8 cellular contexts compared by ENCODE assay signal in the genomic region with DNA sequence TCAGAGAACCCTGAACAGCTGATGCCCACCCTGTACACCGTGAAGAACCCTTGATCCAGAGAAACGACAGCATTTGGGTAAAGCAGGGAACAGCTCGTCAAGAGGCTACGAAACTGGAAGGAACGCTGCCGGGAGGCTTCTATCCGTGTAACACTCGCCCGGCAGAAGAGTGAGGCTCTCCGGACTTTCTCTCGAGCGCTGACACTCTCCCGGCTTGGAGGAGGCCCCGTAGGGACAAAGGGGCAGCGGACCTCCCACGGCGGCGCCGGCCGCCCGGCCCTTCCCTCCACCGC. TPM values are rescaled to one million over a fixed set of nuclear protein-coding genes. Genes with fewer than 3 reads are reported as not detected.
DNase-seq lines count a peak whose midpoint lies in the region; ATAC-seq and TF ChIP-seq lines count a peak whose summit lies in the region.

No MANE protein-coding gene starts in this region.

- no peak for ATAC-seq in T-helper 17 cell
- ATAC-seq in gastroesophageal sphincter, result no peak

- TF ChIP-seq POLR2A in gastroesophageal sphincter (IDR thresholded peaks at IDR 0.05), result no peak

- H3K36me3 ChIP-seq in gastroesophageal sphincter, result peaks cover 0 to 49% of the 10 kb centered on the region in 2 donors
- no peaks in the 10 kb centered on the region for H3K36me3 ChIP-seq in smooth muscle cell (ENCODE audit: low read depth)

- peak overlapping the region; percentile 60 for H2AFZ ChIP-seq in smooth muscle cell (ENCODE audit: low read depth)

- TF ChIP-seq EP300 in gastroesophageal sphincter (IDR thresholded peaks at IDR 0.05), result no peak

- no peak for TF ChIP-seq CTCF in gastroesophageal sphincter (IDR thresholded peaks at IDR 0.05)
- TF ChIP-seq CTCF in smooth muscle cell (IDR thresholded peaks at IDR 0.05; ENCODE audit: borderline replicate concordance, insufficient read depth, poor library complexity, severe bottlenecking), result no peak

- DNase-seq in NCI-H1092 treated with DMSO at 0.1 percent for 48 hours (lab: John Stamatoyannopoulos, UW) (peak; percentile 31), NCI-H1092 (lab: John Stamatoyannopoulos, UW) (no peak), T-helper 17 cell (no peak), smooth muscle cell (lab: John Stamatoyannopoulos, UW; ENCODE audit: unreplicated experiment) (no peak), NCI-H2107 (lab: John Stamatoyannopoulos, UW) (no peak), NCI-H226 (no peak), CD1c-positive myeloid dendritic cell (ENCODE audit: extremely low spot score) (no peak)

- peaks cover 0 to 88% (median 46%) of the 10 kb centered on the region in 3 donors for H3K4me1 ChIP-seq in gastroesophageal sphincter
- H3K4me1 ChIP-seq in smooth muscle cell (ENCODE audit: low read depth), result peaks cover 17% of the 10 kb centered on the region

- H3K79me2 ChIP-seq in smooth muscle cell (ENCODE audit: low read depth), result peaks cover 20% of the 10 kb centered on the region

- peak overlapping the region; percentile 75 for H3K27ac Mint-ChIP-seq in T-helper 17 cell

- peak overlapping the region; percentile 98 for H3K9ac ChIP-seq in smooth muscle cell (ENCODE audit: low read depth)

- H3K27me3 Mint-ChIP-seq in T-helper 17 cell, result no peaks in the 10 kb centered on the region

- H3K4me3 ChIP-seq in gastroesophageal sphincter (peak overlapping the region; percentile 51 to 89), smooth muscle cell (peak overlapping the region; percentile 75)

- H3F3A ChIP-seq in smooth muscle cell (ENCODE audit: low read depth), result peaks cover 6% of the 10 kb centered on the region

- H3K4me2 ChIP-seq in smooth muscle cell, result peak overlapping the region; percentile 88

- H3K9me3 ChIP-seq in T-helper 17 cell (ENCODE audit: control insufficient read depth, low read length, poor library complexity, severe bottlenecking) (no peaks in the 10 kb centered on the region), gastroesophageal sphincter (no peaks in the 10 kb centered on the region), smooth muscle cell (replicated peaks; ENCODE audit: low read depth) (no peaks in the 10 kb centered on the region)

- H4K20me1 ChIP-seq in smooth muscle cell (ENCODE audit: low read depth), result peaks cover 18% of the 10 kb centered on the region

- 0% methylated on average over 2 of the region's 22 CpGs; no CpG with 5 or more reads in 1 of the 2 donors for WGBS in gastroesophageal sphincter (ENCODE audit: low coverage in 1 of 2), 2 donors
- 0% methylated on average over 14 of the region's 22 CpGs for WGBS in smooth muscle cell (ENCODE audit: low lambda C conversion rate)

- H3K4me3 Mint-ChIP-seq in T-helper 17 cell, result peak overlapping the region; percentile 89

- H3K4me1 Mint-ChIP-seq in T-helper 17 cell, result peaks cover 38% of the 10 kb centered on the region

- no peaks in the 10 kb centered on the region for H3K36me3 Mint-ChIP-seq in T-helper 17 cell (ENCODE audit: low read depth)

- H3K27me3 ChIP-seq in gastroesophageal sphincter, result no peaks in the 10 kb centered on the region
- H3K27me3 ChIP-seq in smooth muscle cell (ENCODE audit: low read depth), result no peaks in the 10 kb centered on the region

- H3K27ac ChIP-seq in gastroesophageal sphincter (peak overlapping the region; percentile 61 to 97 (median 95)), smooth muscle cell (ENCODE audit: low read depth) (peak overlapping the region; percentile 95)

RNA-seq across cellular contexts. Expression of a gene that starts 1.7 kb away (rescaled TPM):
- total RNA-seq in T-helper 17 cell (1 to 10 TPM; 1.6 to 2.1 TPM), gastroesophageal sphincter (10 to 100 TPM; 37.2 to 87.0 (median 74.8) TPM), smooth muscle cell (74.7 and 88.0 TPM in 2 replicates)
- 72.8 and 83.3 TPM in 2 replicates for polyA plus RNA-seq in smooth muscle cell

RNA-seq across cellular contexts. Expression of a gene that starts 7.2 kb away (rescaled TPM):
- total RNA-seq in T-helper 17 cell (10 to 100 TPM; 17.7 to 18.0 TPM), gastroesophageal sphincter (10 to 100 TPM; 23.8 to 36.2 (median 31.3) TPM), smooth muscle cell (25.1 and 28.8 TPM in 2 replicates)
- polyA plus RNA-seq in smooth muscle cell, result 53.4 and 57.5 TPM in 2 replicates

RNA-seq across cellular contexts. Expression of a gene that starts 17.4 kb away (rescaled TPM):
- total RNA-seq in T-helper 17 cell (under 1 TPM in 1 of 2 donors, not detected in 1; 0.44 TPM), gastroesophageal sphincter (10 to 100 TPM in 2 of 4 donors, 1 to 10 TPM in 2; 4.8 to 12.3 (median 7.9) TPM), smooth muscle cell (0.54 and 1.0 TPM in 2 replicates)
- 1.4 TPM in 1 of 2 replicates, not detected in the other for polyA plus RNA-seq in smooth muscle cell

RNA-seq across cellular contexts. Expression of a gene that starts 19.8 kb away (rescaled TPM):
- total RNA-seq in T-helper 17 cell (100 to 1,000 TPM in 1 of 2 donors, 10 to 100 TPM in 1; 83.5 to 105 TPM), gastroesophageal sphincter (10 to 100 TPM; 24.5 to 40.3 (median 26.9) TPM), smooth muscle cell (25.3 and 27.6 TPM in 2 replicates)
- polyA plus RNA-seq in smooth muscle cell, result 58.5 and 62.2 TPM in 2 replicates

RNA-seq across cellular contexts. Expression of a gene that starts 21.6 kb away (rescaled TPM):
- 1 to 10 TPM; 2.7 to 3.7 TPM for total RNA-seq in T-helper 17 cell
- total RNA-seq in gastroesophageal sphincter, result 1 to 10 TPM; 2.4 to 8.8 (median 4.0) TPM
- total RNA-seq in smooth muscle cell, result 1.6 and 2.5 TPM in 2 replicates
- polyA plus RNA-seq in smooth muscle cell, result 3.7 and 6.7 TPM in 2 replicates

Comparison
In these comparisons a context has a peak if more than half of its experiments do, and no peak if none do; other contexts are left out.
1. RNA of a gene that starts 1.7 kb away (total RNA-seq): 74.7 to 88.0 TPM in smooth muscle cell and 37.2 to 87.0 TPM in gastroesophageal sphincter; 1.6 to 2.1 TPM in T-helper 17 cell; every median in the first group is over 10 times any median in the second.